8 cellular contexts compared by ENCODE assay signal in genomic region chr1:171742577-171742922, GRCh38. TPM values are rescaled to one million over a fixed set of nuclear protein-coding genes. Genes with fewer than 3 reads are reported as not detected.
DNase-seq lines count a peak whose midpoint lies in the region; ATAC-seq, FAIRE-seq and TF ChIP-seq lines count a peak whose summit lies in the region.

No MANE protein-coding gene starts in this region.

- H3K9me2 ChIP-seq in DOHH2 (replicated peaks; ENCODE audit: control insufficient read depth, low read length): no peaks in the 10 kb centered on the region
- H3K9me2 ChIP-seq in hepatocyte (replicated peaks; ENCODE audit: insufficient read depth): no peaks in the 10 kb centered on the region

- peaks cover 32% of the 10 kb centered on the region for H3K4me1 ChIP-seq in DOHH2 (ENCODE audit: control insufficient read depth, low read length)
- H3K4me1 ChIP-seq in hepatocyte (ENCODE audit: insufficient read depth): no peaks in the 10 kb centered on the region

- peak overlapping the region; percentile 99 for H2AFZ ChIP-seq in hepatocyte

- H4K20me1 ChIP-seq in DOHH2 (ENCODE audit: control insufficient read depth, insufficient read depth, low read depth, low read length): no peaks in the 10 kb centered on the region
- H4K20me1 ChIP-seq in hepatocyte (ENCODE audit: insufficient read depth, poor library complexity, severe bottlenecking): no peaks in the 10 kb centered on the region

- no peak for TF ChIP-seq POLR2A in H54 (IDR thresholded peaks at IDR 0.05; ENCODE audit: low read depth, low read length)

- H3K4me3 ChIP-seq in DOHH2 (ENCODE audit: low read length) (peak overlapping the region; percentile 91), hepatocyte (peak overlapping the region; percentile 98)

- TF ChIP-seq CTCF in DOHH2 (IDR thresholded peaks at IDR 0.05; ENCODE audit: low read depth, low read length, poor library complexity, severe bottlenecking) (no peak), hepatocyte (IDR thresholded peaks at IDR 0.05; ENCODE audit: poor library complexity) (no peak)

- intact Hi-C loops in sciatic nerve (cut with DNase I): no loop called here

- H3K36me3 ChIP-seq in DOHH2 (ENCODE audit: control insufficient read depth, low read length) (peaks cover 7% of the 10 kb centered on the region; the same call in 1 of the 2 replicates), hepatocyte (replicated peaks; ENCODE audit: insufficient read depth, low read depth) (no peaks in the 10 kb centered on the region)

- WGBS in hepatocyte (ENCODE audit: low lambda C conversion rate, missing lambda C conversion rate): 2% methylated on average over 14 of the region's 14 CpGs

- ATAC-seq in sciatic nerve (peak; percentile 76), HG03378 (IDR thresholded peaks at IDR 0.05; ENCODE audit: unreplicated experiment) (no peak)

- peak overlapping the region; percentile 66 for H3K4me2 ChIP-seq in DOHH2 (ENCODE audit: low read length)
- H3K4me2 ChIP-seq in hepatocyte: peak overlapping the region; percentile 84

- no peaks in the 10 kb centered on the region for H3K9me3 ChIP-seq in DOHH2 (ENCODE audit: control insufficient read depth, insufficient read depth, low read length)
- no peaks in the 10 kb centered on the region for H3K9me3 ChIP-seq in hepatocyte (ENCODE audit: low read depth)

- H3F3A ChIP-seq in DOHH2 (ENCODE audit: control insufficient read depth, insufficient read depth): peaks cover 2% of the 10 kb centered on the region; the same call in 1 of the 2 replicates

- peak overlapping the region; percentile 80 for H3K27ac ChIP-seq in DOHH2 (ENCODE audit: low read depth, low read length)
- H3K27ac ChIP-seq in hepatocyte: peak overlapping the region; percentile 100

- no peaks in the 10 kb centered on the region for H3K27me3 ChIP-seq in DOHH2 (ENCODE audit: control insufficient read depth, low read length)
- H3K27me3 ChIP-seq in hepatocyte: no peaks in the 10 kb centered on the region

- DNase-seq in H54 (ENCODE audit: insufficient read length, low spot score) (peak; percentile 6), NCI-H748 (lab: John Stamatoyannopoulos, UW; ENCODE audit: unreplicated experiment) (peak; percentile 49), amniotic stem cell (lab: John Stamatoyannopoulos, UW) (peak; percentile 56), hepatocyte (ENCODE audit: low spot score) (peak; percentile 55), sciatic nerve (ENCODE audit: low spot score) (peak; percentile 71), NCI-H128 (lab: John Stamatoyannopoulos, UW; ENCODE audit: unreplicated experiment) (no peak)

- H3K79me2 ChIP-seq in DOHH2 (ENCODE audit: control insufficient read depth, low read length): peaks cover 24% of the 10 kb centered on the region
- peaks cover 10% of the 10 kb centered on the region for H3K79me2 ChIP-seq in hepatocyte

- no peak for FAIRE-seq in H54 (lab: Jason Lieb, UNC)

RNA-seq across cellular contexts. Expression of gene VAMP4, which starts 0.7 kb away (rescaled TPM):
- total RNA-seq in hepatocyte (8.9 and 9.1 TPM in 2 replicates), sciatic nerve (30.0 TPM)
- polyA plus RNA-seq in hepatocyte: 5.8 and 9.5 TPM in 2 replicates

RNA-seq across cellular contexts. Expression of gene METTL13, which starts 38.9 kb away (rescaled TPM):
- total RNA-seq in hepatocyte (18.9 and 24.4 TPM in 2 replicates), sciatic nerve (19.0 TPM)
- 19.5 and 24.0 TPM in 2 replicates for polyA plus RNA-seq in hepatocyte
